In the genomic region with DNA sequence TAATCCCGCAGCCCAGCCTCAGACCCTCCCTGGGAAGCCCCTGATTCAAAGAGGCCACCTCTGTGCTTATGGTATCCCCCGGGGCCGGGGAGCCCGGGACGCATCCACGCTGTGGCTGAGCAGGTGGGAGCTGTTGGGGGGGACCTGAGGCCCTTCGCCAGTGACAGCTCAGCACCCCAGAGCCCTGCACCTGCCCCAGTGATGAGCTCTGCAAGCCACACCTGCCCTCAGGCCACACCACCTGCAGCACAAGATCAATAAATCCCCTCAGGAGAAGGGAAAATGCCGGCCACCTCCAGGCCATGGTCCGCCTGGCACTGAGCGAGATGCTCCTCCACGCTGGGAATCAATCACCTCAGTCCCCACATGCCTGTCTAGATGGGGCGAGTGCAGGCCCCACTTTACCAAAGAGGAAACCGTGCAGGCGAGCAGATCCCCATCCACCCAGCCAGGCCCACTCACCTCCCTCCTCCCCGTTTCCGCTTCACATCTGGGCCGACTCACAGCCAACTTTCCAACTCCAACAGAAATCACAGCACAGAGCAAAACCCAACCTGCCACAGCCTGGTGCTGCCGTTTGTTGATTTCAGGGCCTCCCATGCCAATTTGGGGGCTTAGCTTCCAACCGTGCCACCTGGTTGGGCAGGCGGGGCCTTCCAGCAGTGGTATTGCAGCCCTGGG, we compare ENCODE assay signal across 8 cellular contexts.
DNase-seq lines count a peak whose midpoint lies in the region; ATAC-seq and TF ChIP-seq lines count a peak whose summit lies in the region.

No MANE protein-coding gene starts in this region.

- H3K36me3 Mint-ChIP-seq in dendritic cell treated with granulocyte-macrophage colony-stimulating factor and Interleukin-4, amounts not matched to agents 40 ng/mL and 50 ng/mL, for 4 days (ENCODE audit: low read depth): peaks cover 83% of the 10 kb centered on the region

- ATAC-seq in GM18861 (IDR thresholded peaks at IDR 0.05; ENCODE audit: unreplicated experiment) (no peak), GM18511 (IDR thresholded peaks at IDR 0.05; ENCODE audit: unreplicated experiment) (no peak), HG03159 (IDR thresholded peaks at IDR 0.05; ENCODE audit: unreplicated experiment) (no peak), GM18858 (IDR thresholded peaks at IDR 0.05; ENCODE audit: unreplicated experiment) (no peak)

- intact Hi-C loops in dendritic cell treated with granulocyte-macrophage colony-stimulating factor and Interleukin-4, amounts not matched to agents 40 ng/mL and 50 ng/mL, for 4 days (cut with micrococcal nuclease): loop anchor here (2.0 kb wide), 1 partner anchor 13 kb away; a partner anchor contains a TSS

- H3K27ac Mint-ChIP-seq in dendritic cell treated with granulocyte-macrophage colony-stimulating factor and Interleukin-4, amounts not matched to agents 40 ng/mL and 50 ng/mL, for 4 days: peak overlapping the region; percentile 100

- peak overlapping the region; percentile 68 for H3K4me3 Mint-ChIP-seq in dendritic cell treated with granulocyte-macrophage colony-stimulating factor and Interleukin-4, amounts not matched to agents 40 ng/mL and 50 ng/mL, for 4 days

- peak; percentile 67 for DNase-seq in T-helper 22 cell (ENCODE audit: low read depth)
- DNase-seq in stimulated activated CD4-positive, alpha-beta T cell treated with anti-CD3 and anti-CD28 coated beads, Interleukin-4, amount 100 ng/mL, for 4 hours: peak; percentile 57 to 69

- H3K4me1 Mint-ChIP-seq in dendritic cell treated with granulocyte-macrophage colony-stimulating factor and Interleukin-4, amounts not matched to agents 40 ng/mL and 50 ng/mL, for 4 days (ENCODE audit: low read depth): peaks cover 85% of the 10 kb centered on the region

- H3K27me3 Mint-ChIP-seq in dendritic cell treated with granulocyte-macrophage colony-stimulating factor and Interleukin-4, amounts not matched to agents 40 ng/mL and 50 ng/mL, for 4 days: no peaks in the 10 kb centered on the region

- peak; percentile 38 for TF ChIP-seq POLR2A in GM19193 (IDR thresholded peaks at IDR 0.05; ENCODE audit: extremely low read depth, insufficient read depth, insufficient read length)

- no peaks in the 10 kb centered on the region for H3K9me3 Mint-ChIP-seq in dendritic cell treated with granulocyte-macrophage colony-stimulating factor and Interleukin-4, amounts not matched to agents 40 ng/mL and 50 ng/mL, for 4 days
